1 cellular context compared by ENCODE assay signal in the genomic region with DNA sequence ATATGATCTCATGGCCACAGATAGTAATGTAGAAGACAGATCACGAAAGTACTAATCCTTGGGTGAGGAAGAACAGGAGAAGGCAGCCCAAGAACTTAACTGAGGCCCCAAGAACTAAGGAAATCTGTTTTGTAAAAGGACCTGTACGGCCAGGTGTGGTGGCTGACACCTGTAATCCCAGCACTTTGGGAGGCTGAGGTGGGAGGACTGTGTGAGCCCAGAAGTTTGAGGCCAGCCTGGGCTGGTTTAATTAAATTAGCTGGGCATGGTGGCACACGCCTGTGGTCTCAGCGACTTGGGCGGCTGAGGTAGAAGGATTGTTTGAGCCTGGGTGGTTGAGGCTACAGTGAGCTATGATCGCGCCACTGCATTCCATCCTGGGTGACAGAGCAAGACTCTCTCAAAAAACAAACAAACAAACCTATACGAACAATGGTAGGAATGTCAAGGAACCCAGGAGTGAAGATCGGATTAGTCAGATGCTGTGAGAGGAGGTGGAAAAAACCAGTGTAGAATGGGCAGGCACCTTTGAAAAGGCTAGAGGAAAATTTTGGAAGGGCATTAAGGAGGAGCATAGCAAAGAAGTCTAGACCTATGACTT.
TF ChIP-seq lines count a peak whose summit lies in the region.

No MANE protein-coding gene starts in this region.

TF ChIP-seq in GM23338, 12 proteins besides CTCF, POLR2A, EP300 and RAD21 (continued from another document):
- TF ChIP-seq, protein P1, sequence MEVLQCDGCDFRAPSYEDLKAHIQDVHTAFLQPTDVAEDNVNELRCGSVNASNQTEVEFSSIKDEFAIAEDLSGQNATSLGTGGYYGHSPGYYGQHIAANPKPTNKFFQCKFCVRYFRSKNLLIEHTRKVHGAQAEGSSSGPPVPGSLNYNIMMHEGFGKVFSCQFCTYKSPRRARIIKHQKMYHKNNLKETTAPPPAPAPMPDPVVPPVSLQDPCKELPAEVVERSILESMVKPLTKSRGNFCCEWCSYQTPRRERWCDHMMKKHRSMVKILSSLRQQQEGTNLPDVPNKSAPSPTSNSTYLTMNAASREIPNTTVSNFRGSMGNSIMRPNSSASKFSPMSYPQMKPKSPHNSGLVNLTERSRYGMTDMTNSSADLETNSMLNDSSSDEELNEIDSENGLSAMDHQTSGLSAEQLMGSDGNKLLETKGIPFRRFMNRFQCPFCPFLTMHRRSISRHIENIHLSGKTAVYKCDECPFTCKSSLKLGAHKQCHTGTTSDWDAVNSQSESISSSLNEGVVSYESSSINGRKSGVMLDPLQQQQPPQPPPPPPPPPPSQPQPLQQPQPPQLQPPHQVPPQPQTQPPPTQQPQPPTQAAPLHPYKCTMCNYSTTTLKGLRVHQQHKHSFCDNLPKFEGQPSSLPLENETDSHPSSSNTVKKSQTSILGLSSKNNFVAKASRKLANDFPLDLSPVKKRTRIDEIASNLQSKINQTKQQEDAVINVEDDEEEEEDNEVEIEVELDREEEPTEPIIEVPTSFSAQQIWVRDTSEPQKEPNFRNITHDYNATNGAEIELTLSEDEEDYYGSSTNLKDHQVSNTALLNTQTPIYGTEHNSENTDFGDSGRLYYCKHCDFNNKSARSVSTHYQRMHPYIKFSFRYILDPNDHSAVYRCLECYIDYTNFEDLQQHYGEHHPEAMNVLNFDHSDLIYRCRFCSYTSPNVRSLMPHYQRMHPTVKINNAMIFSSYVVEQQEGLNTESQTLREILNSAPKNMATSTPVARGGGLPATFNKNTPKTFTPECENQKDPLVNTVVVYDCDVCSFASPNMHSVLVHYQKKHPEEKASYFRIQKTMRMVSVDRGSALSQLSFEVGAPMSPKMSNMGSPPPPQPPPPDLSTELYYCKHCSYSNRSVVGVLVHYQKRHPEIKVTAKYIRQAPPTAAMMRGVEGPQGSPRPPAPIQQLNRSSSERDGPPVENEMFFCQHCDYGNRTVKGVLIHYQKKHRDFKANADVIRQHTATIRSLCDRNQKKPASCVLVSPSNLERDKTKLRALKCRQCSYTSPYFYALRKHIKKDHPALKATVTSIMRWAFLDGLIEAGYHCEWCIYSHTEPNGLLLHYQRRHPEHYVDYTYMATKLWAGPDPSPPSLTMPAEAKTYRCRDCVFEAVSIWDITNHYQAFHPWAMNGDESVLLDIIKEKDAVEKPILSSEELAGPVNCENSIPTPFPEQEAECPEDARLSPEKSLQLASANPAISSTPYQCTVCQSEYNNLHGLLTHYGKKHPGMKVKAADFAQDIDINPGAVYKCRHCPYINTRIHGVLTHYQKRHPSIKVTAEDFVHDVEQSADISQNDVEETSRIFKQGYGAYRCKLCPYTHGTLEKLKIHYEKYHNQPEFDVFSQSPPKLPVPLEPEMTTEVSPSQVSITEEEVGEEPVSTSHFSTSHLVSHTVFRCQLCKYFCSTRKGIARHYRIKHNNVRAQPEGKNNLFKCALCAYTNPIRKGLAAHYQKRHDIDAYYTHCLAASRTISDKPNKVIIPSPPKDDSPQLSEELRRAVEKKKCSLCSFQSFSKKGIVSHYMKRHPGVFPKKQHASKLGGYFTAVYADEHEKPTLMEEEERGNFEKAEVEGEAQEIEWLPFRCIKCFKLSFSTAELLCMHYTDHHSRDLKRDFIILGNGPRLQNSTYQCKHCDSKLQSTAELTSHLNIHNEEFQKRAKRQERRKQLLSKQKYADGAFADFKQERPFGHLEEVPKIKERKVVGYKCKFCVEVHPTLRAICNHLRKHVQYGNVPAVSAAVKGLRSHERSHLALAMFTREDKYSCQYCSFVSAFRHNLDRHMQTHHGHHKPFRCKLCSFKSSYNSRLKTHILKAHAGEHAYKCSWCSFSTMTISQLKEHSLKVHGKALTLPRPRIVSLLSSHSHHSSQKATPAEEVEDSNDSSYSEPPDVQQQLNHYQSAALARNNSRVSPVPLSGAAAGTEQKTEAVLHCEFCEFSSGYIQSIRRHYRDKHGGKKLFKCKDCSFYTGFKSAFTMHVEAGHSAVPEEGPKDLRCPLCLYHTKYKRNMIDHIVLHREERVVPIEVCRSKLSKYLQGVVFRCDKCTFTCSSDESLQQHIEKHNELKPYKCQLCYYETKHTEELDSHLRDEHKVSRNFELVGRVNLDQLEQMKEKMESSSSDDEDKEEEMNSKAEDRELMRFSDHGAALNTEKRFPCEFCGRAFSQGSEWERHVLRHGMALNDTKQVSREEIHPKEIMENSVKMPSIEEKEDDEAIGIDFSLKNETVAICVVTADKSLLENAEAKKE (CRISPR knock-in tag; IDR thresholded peaks at IDR 0.05) = no peak
- no peak for TF ChIP-seq REST (IDR thresholded peaks at IDR 0.05; ENCODE audit: unreplicated experiment)
